1 cellular context compared by ENCODE assay signal in genomic region chr11:95089620-95090542, GRCh38.
TF ChIP-seq lines count a peak whose summit lies in the region.

ENDOD1 (plus strand) TSS chr11:95089846; CDS start chr11:95089928, 82 bp downstream.

TF ChIP-seq in HEK293, 187 proteins besides CTCF, POLR2A, EP300 and RAD21 (continued from another document):
- TF ChIP-seq GLIS1 (tag by site-specific recombination; IDR thresholded peaks at IDR 0.05) (no peak; the same call in 1 of the 2 replicates), ZBTB48 (tag by site-specific recombination; IDR thresholded peaks at IDR 0.05) (0 out of 2 replicates have a peak, but pooled peaks have one; percentile 20), GLIS2 (tag by site-specific recombination; IDR thresholded peaks at IDR 0.05) (peak; percentile 57; the same call in 1 of the 2 replicates), ZNF660 (tag by site-specific recombination; IDR thresholded peaks at IDR 0.05) (peak; percentile 64; the same call in 1 of the 2 replicates), ZFP3 (tag by site-specific recombination; IDR thresholded peaks at IDR 0.05; ENCODE audit: low read depth) (no peak)
TF ChIP-seq in HEK293: peak in this region for 22.
